Comparison of ENCODE assay signal across 9 cellular contexts in the genomic region with DNA sequence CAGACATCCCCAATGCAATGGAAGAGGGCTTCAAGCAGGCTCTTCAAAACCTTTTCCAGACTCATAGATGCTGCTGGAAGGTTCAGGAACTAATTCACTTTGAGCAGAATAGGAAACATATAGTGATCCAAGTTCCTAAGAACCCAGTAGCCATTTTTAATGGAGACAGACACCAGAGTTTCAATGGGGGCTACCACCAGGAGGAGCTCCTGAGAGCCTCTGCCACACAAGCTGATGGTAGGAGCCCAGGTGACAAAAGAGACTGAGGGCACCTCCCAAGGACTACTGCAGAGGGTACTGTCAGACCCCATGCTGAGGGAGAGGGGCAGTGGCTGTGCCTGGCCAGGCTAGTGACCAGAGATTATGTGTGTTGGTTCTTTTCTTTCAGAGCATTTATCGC. TPM values are rescaled to one million over a fixed set of nuclear protein-coding genes. Genes with fewer than 3 reads are reported as not detected.
A peak's percentile ranks its signal among the peaks of the same experiment; 100 is the strongest.
DNase-seq lines count a peak whose midpoint lies in the region; ATAC-seq and TF ChIP-seq lines count a peak whose summit lies in the region.
"Had no signal": no experiment of that assay in that cellular context is flagged by ENCODE, and none has a peak within 500 bp of the region (broad histone marks: within the 10 kb centered on the region; RNA-seq: fewer than 3 reads in every experiment).

No MANE protein-coding gene starts in this region.

- H3K27me3 ChIP-seq in colonic mucosa: no peaks in the 10 kb centered on the region

- intact Hi-C loops in colonic mucosa (cut with DNase I): no loop called here

- H3K36me3 ChIP-seq in colonic mucosa: no peaks in the 10 kb centered on the region

- H3K27ac ChIP-seq in colonic mucosa: no peak overlapping the region

- no peak overlapping the region for H3K4me3 ChIP-seq in colonic mucosa

- H3K9ac ChIP-seq in colonic mucosa (ENCODE audit: low read depth in 2 of 2, low read length in 2 of 2): no peak overlapping the region

- H3K4me1 ChIP-seq in colonic mucosa: no peaks in the 10 kb centered on the region

- in situ Hi-C loops in SK-MEL-5 (cut with HindIII; ENCODE audit: low pct_unique_long_range_greater_than_20kb, low sequenced_read_pairs): no loop called here

- DNase-seq in NCI-H1105 (lab: John Stamatoyannopoulos, UW) (peak; percentile 2), NCI-H1105 treated with DMSO at 0.1 percent for 48 hours (lab: John Stamatoyannopoulos, UW) (no peak), SK-MEL-5 (ENCODE audit: low read depth, low spot score) (peak; percentile 46), colonic mucosa (peak; percentile 29), A172 (ENCODE audit: low spot score) (no peak)
- DNase-seq in stimulated activated CD4-positive, alpha-beta T cell treated with anti-CD3 and anti-CD28 coated beads, TNF-alpha, amount 100 ng/mL, for 24 hours (ENCODE audit: low read depth in 3 of 3): peak in 2 of 3 experiments; percentile 4 to 42

- H3K9me3 ChIP-seq in colonic mucosa: no peaks in the 10 kb centered on the region

- no peak for TF ChIP-seq CTCF in colonic mucosa (IDR thresholded peaks at IDR 0.05)

- ATAC-seq in GM18873 (IDR thresholded peaks at IDR 0.05; ENCODE audit: low FRiP score, unreplicated experiment): no peak
- no peak for ATAC-seq in HG03378 (IDR thresholded peaks at IDR 0.05; ENCODE audit: unreplicated experiment)

RNA-seq across cellular contexts. Expression of gene IFNG, which starts 45.9 kb away (rescaled TPM):
- total RNA-seq in SK-MEL-5 (2014; rRNA removed; shearing (Covaris generic)): not detected in 2 replicates
- polyA plus RNA-seq in SK-MEL-5 (2015; cell fraction: cytosol; rRNA removed): not detected in 2 replicates
- not detected in 2 replicates for polyA plus RNA-seq in SK-MEL-5 (2015; cell fraction: nucleus; rRNA removed)
- 1 to 10 TPM in 1 of 2 donors, not detected in 1; 1.1 TPM for total RNA-seq in colonic mucosa
- not detected in 2 replicates for total RNA-seq in A172 (2014; rRNA removed; shearing (Covaris generic))
- total RNA-seq: subcutaneous adipose tissue had no signal

Comparison
In these comparisons a context has a peak if more than half of its experiments do, and no peak if none do; other contexts are left out.
1. DNase-seq: peak in NCI-H1105 (single experiment), SK-MEL-5 (single experiment), colonic mucosa (single experiment) and stimulated activated CD4-positive, alpha-beta T cell treated with anti-CD3 and anti-CD28 coated beads, TNF-alpha, amount 100 ng/mL, for 24 hours (2 of 3); none in NCI-H1105 treated with DMSO at 0.1 percent for 48 hours (single experiment) and A172 (single experiment).